Comparison of ENCODE assay signal across 1 cellular context in the genomic region with DNA sequence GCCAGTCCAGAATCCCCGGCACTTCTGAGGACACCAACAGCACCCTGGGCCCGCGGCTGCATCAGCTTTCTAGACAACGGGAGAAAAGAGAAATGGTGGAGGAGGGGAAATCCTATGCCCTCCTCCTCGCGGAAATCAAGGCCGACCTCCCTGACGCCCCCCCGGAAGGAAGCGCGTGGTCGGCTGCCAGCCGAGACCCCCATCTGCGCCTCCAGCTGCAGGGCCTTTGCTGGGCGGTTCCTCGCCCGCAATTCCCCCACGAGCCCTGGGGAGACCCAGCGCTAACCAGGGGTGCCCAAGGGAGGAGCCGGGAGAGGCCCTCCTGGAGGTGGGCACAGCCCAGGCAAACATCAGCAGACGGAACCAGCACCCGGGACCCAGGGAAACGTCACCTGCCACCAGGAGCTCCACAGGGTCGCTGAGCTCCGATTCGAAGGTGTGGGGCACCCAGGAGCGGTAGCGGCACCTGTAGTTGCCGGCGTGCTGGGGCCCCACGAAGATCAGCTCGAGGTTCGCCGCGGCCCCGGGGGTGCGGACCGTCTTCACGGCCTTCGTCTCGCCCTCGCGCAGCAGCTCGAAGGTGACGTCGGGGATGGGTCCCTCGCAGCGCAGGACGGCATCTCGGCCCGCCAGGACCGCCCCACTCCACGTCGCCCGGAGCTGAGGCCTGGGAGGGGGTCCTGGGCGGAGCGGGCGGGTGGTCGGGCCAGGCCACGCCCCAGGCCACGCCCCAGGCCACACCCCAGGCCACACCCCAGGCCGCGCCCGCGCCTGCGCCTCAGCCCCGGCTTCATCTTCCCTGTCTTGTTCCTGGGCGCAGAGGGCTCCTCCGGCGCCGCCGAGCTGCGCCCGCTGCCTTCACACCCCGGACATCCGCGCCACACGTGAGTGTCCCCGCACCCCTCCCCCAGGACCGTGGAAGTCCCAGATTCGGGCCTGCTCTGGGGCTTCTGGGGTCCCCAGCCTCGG.
TF ChIP-seq lines count a peak whose summit lies in the region.

No MANE protein-coding gene starts in this region.

TF ChIP-seq in HEK293, 187 proteins besides CTCF, POLR2A, EP300 and RAD21 (continued from another document):
- TF ChIP-seq, protein P1, sequence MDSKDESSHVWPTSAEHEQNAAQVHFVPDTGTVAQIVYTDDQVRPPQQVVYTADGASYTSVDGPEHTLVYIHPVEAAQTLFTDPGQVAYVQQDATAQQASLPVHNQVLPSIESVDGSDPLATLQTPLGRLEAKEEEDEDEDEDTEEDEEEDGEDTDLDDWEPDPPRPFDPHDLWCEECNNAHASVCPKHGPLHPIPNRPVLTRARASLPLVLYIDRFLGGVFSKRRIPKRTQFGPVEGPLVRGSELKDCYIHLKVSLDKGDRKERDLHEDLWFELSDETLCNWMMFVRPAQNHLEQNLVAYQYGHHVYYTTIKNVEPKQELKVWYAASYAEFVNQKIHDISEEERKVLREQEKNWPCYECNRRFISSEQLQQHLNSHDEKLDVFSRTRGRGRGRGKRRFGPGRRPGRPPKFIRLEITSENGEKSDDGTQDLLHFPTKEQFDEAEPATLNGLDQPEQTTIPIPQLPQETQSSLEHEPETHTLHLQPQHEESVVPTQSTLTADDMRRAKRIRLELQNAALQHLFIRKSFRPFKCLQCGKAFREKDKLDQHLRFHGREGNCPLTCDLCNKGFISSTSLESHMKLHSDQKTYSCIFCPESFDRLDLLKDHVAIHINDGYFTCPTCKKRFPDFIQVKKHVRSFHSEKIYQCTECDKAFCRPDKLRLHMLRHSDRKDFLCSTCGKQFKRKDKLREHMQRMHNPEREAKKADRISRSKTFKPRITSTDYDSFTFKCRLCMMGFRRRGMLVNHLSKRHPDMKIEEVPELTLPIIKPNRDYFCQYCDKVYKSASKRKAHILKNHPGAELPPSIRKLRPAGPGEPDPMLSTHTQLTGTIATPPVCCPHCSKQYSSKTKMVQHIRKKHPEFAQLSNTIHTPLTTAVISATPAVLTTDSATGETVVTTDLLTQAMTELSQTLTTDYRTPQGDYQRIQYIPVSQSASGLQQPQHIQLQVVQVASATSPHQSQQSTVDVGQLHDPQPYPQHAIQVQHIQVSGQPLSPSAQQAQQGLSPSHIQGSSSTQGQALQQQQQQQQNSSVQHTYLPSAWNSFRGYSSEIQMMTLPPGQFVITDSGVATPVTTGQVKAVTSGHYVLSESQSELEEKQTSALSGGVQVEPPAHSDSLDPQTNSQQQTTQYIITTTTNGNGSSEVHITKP (tag by site-specific recombination; IDR thresholded peaks at IDR 0.05), result 0 out of 2 replicates have a peak, but pooled peaks have one; percentile 36
- TF ChIP-seq ZNF600 (tag by site-specific recombination; IDR thresholded peaks at IDR 0.05) (no peak), SP2 (tag by site-specific recombination; IDR thresholded peaks at IDR 0.05) (peak; percentile 30; the same call in 1 of the 2 replicates), ZNF449 (tag by site-specific recombination; IDR thresholded peaks at IDR 0.05) (0 out of 2 replicates have a peak, but pooled peaks have one; percentile 14), SCRT2 (tag by site-specific recombination; IDR thresholded peaks at IDR 0.05) (peak; percentile 66; the same call in 1 of the 2 replicates), ZIC2 (tag by site-specific recombination; IDR thresholded peaks at IDR 0.05) (peak; percentile 65), KLF8 (tag by site-specific recombination; IDR thresholded peaks at IDR 0.05) (peak; percentile 90)
- TF ChIP-seq, protein P2, sequence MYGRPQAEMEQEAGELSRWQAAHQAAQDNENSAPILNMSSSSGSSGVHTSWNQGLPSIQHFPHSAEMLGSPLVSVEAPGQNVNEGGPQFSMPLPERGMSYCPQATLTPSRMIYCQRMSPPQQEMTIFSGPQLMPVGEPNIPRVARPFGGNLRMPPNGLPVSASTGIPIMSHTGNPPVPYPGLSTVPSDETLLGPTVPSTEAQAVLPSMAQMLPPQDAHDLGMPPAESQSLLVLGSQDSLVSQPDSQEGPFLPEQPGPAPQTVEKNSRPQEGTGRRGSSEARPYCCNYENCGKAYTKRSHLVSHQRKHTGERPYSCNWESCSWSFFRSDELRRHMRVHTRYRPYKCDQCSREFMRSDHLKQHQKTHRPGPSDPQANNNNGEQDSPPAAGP (tag by site-specific recombination; IDR thresholded peaks at IDR 0.05), result peak; percentile 63
